Comparison of ENCODE assay signal across 1 cellular context in genomic region chr1:156813298-156813697, GRCh38.
TF ChIP-seq lines count a peak whose summit lies in the region.

No MANE protein-coding gene starts in this region.

TF ChIP-seq in SK-N-SH, 30 proteins besides CTCF, POLR2A, EP300 and RAD21 (continued from another document):
- TF ChIP-seq PBX3 (IDR thresholded peaks at IDR 0.05) (no peak), FOXJ3 (CRISPR knock-in tag; IDR thresholded peaks at IDR 0.05) (no peak), RFX5 (IDR thresholded peaks at IDR 0.05; ENCODE audit: low read length) (no peak), TEAD4 (IDR thresholded peaks at IDR 0.05; ENCODE audit: borderline replicate concordance, insufficient read depth) (no peak), MAX (IDR thresholded peaks at IDR 0.05; ENCODE audit: low read depth) (no peak), RXRA (IDR thresholded peaks at IDR 0.05; ENCODE audit: borderline replicate concordance, low read depth) (no peak), MXI1 (IDR thresholded peaks at IDR 0.05; ENCODE audit: low read depth, low read length) (no peak), YY1 (IDR thresholded peaks at IDR 0.05; ENCODE audit: low read depth) (no peak), MEF2A (IDR thresholded peaks at IDR 0.05; ENCODE audit: borderline replicate concordance, low read depth) (no peak), RCOR1 (IDR thresholded peaks at IDR 0.05; ENCODE audit: low read length) (no peak)
